Comparison of ENCODE assay signal across 3 cellular contexts in genomic region chr20:4099905-4100675, GRCh38.
TF ChIP-seq lines count a peak whose summit lies in the region.

No MANE protein-coding gene starts in this region.

TF ChIP-seq in SK-N-SH, 30 proteins besides CTCF, POLR2A, EP300 and RAD21 (continued from another document):
- TF ChIP-seq PBX3 (IDR thresholded peaks at IDR 0.05) (0 out of 2 replicates have a peak, but pooled peaks have one; percentile 1), REST (IDR thresholded peaks at IDR 0.05; ENCODE audit: low read depth, low read length) (no peak), MEF2A (IDR thresholded peaks at IDR 0.05; ENCODE audit: borderline replicate concordance, low read depth) (no peak), ZBTB33 (IDR thresholded peaks at IDR 0.05; ENCODE audit: borderline replicate concordance, low read depth) (no peak), SMC3 (IDR thresholded peaks at IDR 0.05; ENCODE audit: low read depth, low read length) (no peak), TEAD4 (IDR thresholded peaks at IDR 0.05; ENCODE audit: borderline replicate concordance, insufficient read depth) (no peak)

TF ChIP-seq in SK-N-SH treated with all-trans-retinoic acid at 6 μM for 48 hours, 23 proteins besides CTCF, POLR2A, EP300 and RAD21 (continued from another document):
- no peak for TF ChIP-seq POU6F1 (CRISPR knock-in tag; IDR thresholded peaks at IDR 0.05; ENCODE audit: borderline replicate concordance, low read depth)
TF ChIP-seq in SK-N-SH treated with all-trans-retinoic acid at 6 μM for 48 hours: peak in this region for 0.

TF ChIP-seq in endothelial cell of umbilical vein, 7 proteins besides CTCF, POLR2A, EP300 and RAD21 (continued from another document):
- TF ChIP-seq FOS (IDR thresholded peaks at IDR 0.05; ENCODE audit: borderline replicate concordance, insufficient read depth, low read length) = no peak
